ENCODE assay signal across 18 cellular contexts in the genomic region with DNA sequence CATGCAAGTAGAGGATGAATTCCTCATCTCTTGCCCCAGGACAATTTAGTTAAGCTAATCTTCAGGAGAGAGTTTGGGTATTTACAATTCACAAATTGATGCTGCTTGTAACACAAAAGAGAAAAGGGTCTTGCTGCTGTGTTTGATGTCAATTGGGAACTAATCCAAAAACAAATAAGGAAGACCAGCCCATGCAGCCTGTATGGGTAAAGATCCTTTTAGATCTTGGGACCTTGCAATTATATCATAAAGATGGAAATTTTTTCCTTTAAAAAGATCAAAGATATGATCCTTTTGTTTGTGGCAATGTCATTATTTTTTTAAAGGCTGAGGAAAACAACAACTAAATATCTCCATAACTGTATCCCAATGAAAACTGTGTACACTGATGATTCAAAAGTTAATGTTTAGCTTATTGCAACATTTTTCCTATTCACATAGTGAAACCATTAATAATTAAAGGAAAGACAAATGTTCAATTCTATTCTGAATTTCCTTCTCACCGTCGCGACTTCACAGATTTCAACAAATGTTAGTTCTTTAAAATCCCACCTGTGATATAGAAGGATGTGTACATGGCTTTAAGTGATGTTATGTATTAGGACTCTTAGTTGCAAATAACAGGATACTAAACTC. TPM values are rescaled to one million over a fixed set of nuclear protein-coding genes. Genes with fewer than 3 reads are reported as not detected.
DNase-seq lines count a peak whose midpoint lies in the region; ATAC-seq, FAIRE-seq and TF ChIP-seq lines count a peak whose summit lies in the region.
"Had no signal": no experiment of that assay in that cellular context is flagged by ENCODE, and none has a peak within 500 bp of the region (broad histone marks: within the 10 kb centered on the region; RNA-seq: fewer than 3 reads in every experiment).

No MANE protein-coding gene starts in this region.

- H3K9me3 ChIP-seq in A549 = no peaks in the 10 kb centered on the region
- H3K9me3 ChIP-seq in mesenchymal stem cell (ENCODE audit: control insufficient read depth, low read length) = no peaks in the 10 kb centered on the region

- H4K8ac ChIP-seq in mesenchymal stem cell (ENCODE audit: low read length) = no peak overlapping the region

- no peak overlapping the region for H2BK15ac ChIP-seq in mesenchymal stem cell (ENCODE audit: low read depth, poor library complexity, severe bottlenecking)

- 0 out of 3 replicates have a peak, but pooled peaks cover 4% of the 10 kb centered on the region for H3K9me3 Mint-ChIP-seq in GM23338

- H3K4ac ChIP-seq in mesenchymal stem cell (ENCODE audit: low read depth in 1 of 2, low read length in 2 of 2) = no peak overlapping the region

- H3K23ac ChIP-seq in mesenchymal stem cell (ENCODE audit: low read length in 2 of 2) = no peak overlapping the region

- H3K4me1 Mint-ChIP-seq in GM23338 = peaks cover 33% of the 10 kb centered on the region

- H3K4me3 ChIP-seq in A549 (peak overlapping the region; percentile 33), GM23338 (no peak overlapping the region), epithelial cell of proximal tubule (ENCODE audit: low read depth, low read length) (peak overlapping the region; percentile 31), mesenchymal stem cell (ENCODE audit: insufficient read depth in 1 of 2, low read depth in 1 of 2, low read length in 2 of 2) (no peak overlapping the region)
- H3K4me3 ChIP-seq: K562 had no signal

- H3K4me2 ChIP-seq in A549 = peak overlapping the region; percentile 84
- H3K4me2 ChIP-seq in GM23338 = peak overlapping the region; percentile 40
- H3K4me2 ChIP-seq in mesenchymal stem cell (ENCODE audit: low read length, poor library complexity, severe bottlenecking) = peak overlapping the region; percentile 35

- no peaks in the 10 kb centered on the region for H3K36me3 Mint-ChIP-seq in GM23338 (ENCODE audit: low read depth)

- H3K18ac ChIP-seq in mesenchymal stem cell (ENCODE audit: low read depth in 1 of 2, low read length in 2 of 2) = no peak overlapping the region

- peaks cover 5% of the 10 kb centered on the region for H3K27me3 Mint-ChIP-seq in GM23338 (ENCODE audit: insufficient read depth, low read depth, poor library complexity)

- TF ChIP-seq EP300 in A549 (IDR thresholded peaks at IDR 0.05) = peak; percentile 56 to 67; a peak in 3 of 5 replicates

- no peaks in the 10 kb centered on the region; the same call in 1 of the 2 replicates for H3K9me2 ChIP-seq in GM23338 (ENCODE audit: insufficient read depth)

- H3K14ac ChIP-seq in mesenchymal stem cell (ENCODE audit: low read length in 2 of 2) = no peak overlapping the region

- no peak for TF ChIP-seq POLR2A in A549 (IDR thresholded peaks at IDR 0.05; ENCODE audit: low read length)

- DNase-seq in A549 (ENCODE audit: low read depth in 1 of 2, low spot score in 1 of 2) = peak; percentile 38 to 70
- DNase-seq in GM23338 (ENCODE audit: low spot score) = no peak
- peak; percentile 61 for DNase-seq in epithelial cell of proximal tubule (ENCODE audit: low read depth)
- DNase-seq in mesenchymal stem cell = no peak
- DNase-seq in GM19240 (ENCODE audit: insufficient read length, low spot score) = no peak
- no peak for DNase-seq in posterior cingulate gyrus
- no peak for DNase-seq in iPS-NIHi11 (ENCODE audit: low spot score)
- DNase-seq: C1 segment of cervical spinal cord; DMS 273 treated with DMSO at 0.1 percent for 48 hours; NCI-H187; NK-92 treated with Interleukin-12 subunit alpha and Interleukin-12 subunit beta, amount 100 ng/mL, for 24 hours; SHP77 treated with DMSO at 0.1 percent for 48 hours had no signal

- POLR2A ChIA-PET in A549 (lab: Yijun Ruan, JAX) = no interaction called here

- H2BK120ac ChIP-seq in mesenchymal stem cell (ENCODE audit: low read depth, low read length) = no peak overlapping the region

- H3K27me3 ChIP-seq in GM23338 (ENCODE audit: insufficient read depth) (no peaks in the 10 kb centered on the region), mesenchymal stem cell (ENCODE audit: control insufficient read depth in 1 of 2, insufficient read depth in 1 of 2, low read length in 2 of 2) (no peaks in the 10 kb centered on the region)

- intact Hi-C loops in posterior cingulate gyrus (cut with DNase I) = no loop called here

- no peak overlapping the region for H3K9ac ChIP-seq in mesenchymal stem cell (ENCODE audit: low read length)

- TF ChIP-seq RAD21 in A549 (conservative IDR thresholded peaks at IDR 0.05 in 1 of 2, IDR thresholded peaks at IDR 0.05 in 1 of 2) = no peak

- peak overlapping the region; percentile 95 to 97 for H3K27ac ChIP-seq in A549
- no peak overlapping the region; the same call in 1 of the 2 replicates for H3K27ac ChIP-seq in GM23338 (ENCODE audit: low read depth)
- H3K27ac ChIP-seq in mesenchymal stem cell (ENCODE audit: low read length, poor library complexity, severe bottlenecking) = peak overlapping the region; percentile 98
- H3K27ac ChIP-seq: HL-60 had no signal

- ATAC-seq in A549 (peak; percentile 77 to 81; a peak in 4 of 6 replicates), GM23338 (no peak), GM18517 (IDR thresholded peaks at IDR 0.05; ENCODE audit: unreplicated experiment) (no peak)
- ATAC-seq: K562 had no signal

- H2AK5ac ChIP-seq in mesenchymal stem cell (ENCODE audit: low read length, severe bottlenecking) = no peak overlapping the region

- 0 out of 2 replicates have a peak overlapping the region, but pooled peaks have one; percentile 11 for H2AFZ ChIP-seq in GM23338
- no peak overlapping the region for H2AFZ ChIP-seq in mesenchymal stem cell (ENCODE audit: low read depth, low read length)

- no peaks in the 10 kb centered on the region for H3F3A ChIP-seq in GM23338 (replicated peaks; ENCODE audit: low read depth)

- FAIRE-seq in A549 (lab: Jason Lieb, UNC) = peak; percentile 83
- FAIRE-seq: A204.1, K562 had no signal

- peaks cover 43% of the 10 kb centered on the region for H3K4me1 ChIP-seq in A549
- H3K4me1 ChIP-seq in GM23338 (ENCODE audit: insufficient read depth) = peaks cover 26% of the 10 kb centered on the region
- H3K4me1 ChIP-seq in mesenchymal stem cell (ENCODE audit: control insufficient read depth, insufficient read depth, low read depth, low read length) = peaks cover 3% of the 10 kb centered on the region

- H3K79me2 ChIP-seq in GM23338 (replicated peaks; ENCODE audit: insufficient read depth) = no peaks in the 10 kb centered on the region

- H4K20me1 ChIP-seq in GM23338 (replicated peaks; ENCODE audit: insufficient read depth) = no peaks in the 10 kb centered on the region

- H2BK5ac ChIP-seq in mesenchymal stem cell (ENCODE audit: low read depth, low read length, poor library complexity, severe bottlenecking) = peak overlapping the region; percentile 94

- TF ChIP-seq CTCF in A549 (IDR thresholded peaks at IDR 0.05) (no peak), GM23338 (conservative IDR thresholded peaks at IDR 0.05; ENCODE audit: low read depth in 2 of 2) (no peak), epithelial cell of proximal tubule (conservative IDR thresholded peaks at IDR 0.05; ENCODE audit: low read depth, low read length) (no peak)

- H3K36me3 ChIP-seq in GM23338 (ENCODE audit: insufficient read depth) = no peaks in the 10 kb centered on the region
- H3K36me3 ChIP-seq in mesenchymal stem cell (ENCODE audit: control insufficient read depth in 1 of 2, insufficient read depth in 2 of 2, low read depth in 1 of 2, low read length in 2 of 2) = no peaks in the 10 kb centered on the region

- WGBS in A549 (ENCODE audit: missing lambda C conversion rate) = under 1% methylated on average over 3 of the region's 3 CpGs
- WGBS in mesenchymal stem cell = no CpG with 5 or more reads among the region's 3 CpGs

- H3K27ac Mint-ChIP-seq in GM23338 = 0 out of 2 replicates have a peak overlapping the region, but pooled peaks have one; percentile 59

- no peak overlapping the region for H2BK12ac ChIP-seq in mesenchymal stem cell (ENCODE audit: low read length in 2 of 2)

- no peak overlapping the region for H4K91ac ChIP-seq in mesenchymal stem cell (ENCODE audit: low read length)

- H3K4me3 Mint-ChIP-seq in GM23338 = no peak overlapping the region

- no peaks in the 10 kb centered on the region for H3K79me1 ChIP-seq in mesenchymal stem cell (replicated peaks; ENCODE audit: low read length, poor library complexity, severe bottlenecking)

- CTCF ChIA-PET in A549 (lab: Yijun Ruan, JAX) = interaction anchor here (1.0 to 1.4 kb wide), 2 partner anchors 53 to 594 kb away, joined by 3 to 5 read pairs; no protein-coding TSS in a partner anchor

TF ChIP-seq in A549, 52 proteins besides CTCF, POLR2A, EP300 and RAD21 (continues in another document):
- TF ChIP-seq, protein P1, sequence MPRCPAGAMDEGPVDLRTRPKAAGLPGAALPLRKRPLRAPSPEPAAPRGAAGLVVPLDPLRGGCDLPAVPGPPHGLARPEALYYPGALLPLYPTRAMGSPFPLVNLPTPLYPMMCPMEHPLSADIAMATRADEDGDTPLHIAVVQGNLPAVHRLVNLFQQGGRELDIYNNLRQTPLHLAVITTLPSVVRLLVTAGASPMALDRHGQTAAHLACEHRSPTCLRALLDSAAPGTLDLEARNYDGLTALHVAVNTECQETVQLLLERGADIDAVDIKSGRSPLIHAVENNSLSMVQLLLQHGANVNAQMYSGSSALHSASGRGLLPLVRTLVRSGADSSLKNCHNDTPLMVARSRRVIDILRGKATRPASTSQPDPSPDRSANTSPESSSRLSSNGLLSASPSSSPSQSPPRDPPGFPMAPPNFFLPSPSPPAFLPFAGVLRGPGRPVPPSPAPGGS (IDR thresholded peaks at IDR 0.05) = 0 out of 3 replicates have a peak, but pooled peaks have one; percentile 75

TF ChIP-seq in GM23338, 12 proteins besides CTCF, POLR2A, EP300 and RAD21:
- TF ChIP-seq NANOG (IDR thresholded peaks at IDR 0.05; ENCODE audit: borderline replicate concordance) = peak; percentile 57; the same call in 1 of the 2 replicates
- TF ChIP-seq STAT1 (IDR thresholded peaks at IDR 0.05; ENCODE audit: unreplicated experiment) = no peak
- no peak for TF ChIP-seq ZNF331 (CRISPR knock-in tag; IDR thresholded peaks at IDR 0.05; ENCODE audit: low read depth)
- no peak for TF ChIP-seq POLR2AphosphoS5 (IDR thresholded peaks at IDR 0.05; ENCODE audit: low read depth)
- TF ChIP-seq EZH2phosphoT487 (IDR thresholded peaks at IDR 0.05; ENCODE audit: unreplicated experiment) = no peak
- TF ChIP-seq JUNB (IDR thresholded peaks at IDR 0.05; ENCODE audit: unreplicated experiment) = no peak
- TF ChIP-seq ZNF114 (CRISPR knock-in tag; IDR thresholded peaks at IDR 0.05) = no peak
- no peak for TF ChIP-seq CREB1 (CRISPR knock-in tag; IDR thresholded peaks at IDR 0.05; ENCODE audit: low read depth)

RNA-seq across cellular contexts. Expression of a gene that starts 40.2 kb away (rescaled TPM):
- not detected in 2 replicates for polyA plus RNA-seq in A549 (2011; rRNA removed)
- not detected in 2 replicates for polyA plus RNA-seq in A549 (2012; cell fraction: cytosol; rRNA removed)
- polyA plus RNA-seq in A549 (2012; cell fraction: nucleus; rRNA removed) = not detected in 2 replicates
- not detected in 3 replicates for polyA plus RNA-seq in A549 (2017; fragmentation: RNase III; extraction: RNeasy Plus Mini Kit Qiagen cat#74134 plus additional on column Dnase treatment)
- not detected in 2 replicates for polyA minus RNA-seq in A549 (2011; rRNA and poly(A)+ RNA removed)
- not detected in 2 replicates for total RNA-seq in GM23338 (2014; rRNA removed; shearing (Covaris generic))
- not detected in 2 replicates for polyA plus RNA-seq in GM23338 (2016; fragmentation: Nextera tagmentation; extraction: Ambion mirVana)
- total RNA-seq in epithelial cell of proximal tubule = not detected in 2 replicates
- polyA plus RNA-seq in mesenchymal stem cell (2013, experiment 1 of 2) = 0.06 TPM
- polyA plus RNA-seq in mesenchymal stem cell (2013, experiment 2 of 2) = not detected
- total RNA-seq: K562, OCI-LY7, RPMI7951 had no signal
- polyA plus RNA-seq: K562 had no signal

Comparison
In these comparisons a context has a peak if more than half of its experiments do, and no peak if none do; other contexts are left out.
1. ATAC-seq: peak in A549 (2 of 2); none in GM23338 (single experiment) and GM18517 (single experiment).
2. DNase-seq: peak in A549 (2 of 2) and epithelial cell of proximal tubule (single experiment); none in GM23338 (single experiment), mesenchymal stem cell (single experiment), GM19240 (single experiment), posterior cingulate gyrus (0 of 10) and iPS-NIHi11 (single experiment).
3. H3K4me3 ChIP-seq: peak in A549 (single experiment) and epithelial cell of proximal tubule (single experiment); none in GM23338 (single experiment) and mesenchymal stem cell (0 of 2).
4. Peak in every context shown above with its lines, with median percentiles within 50 percentile points of each other: H3K4me2 ChIP-seq.